9 cellular contexts compared by ENCODE assay signal in the genomic region with DNA sequence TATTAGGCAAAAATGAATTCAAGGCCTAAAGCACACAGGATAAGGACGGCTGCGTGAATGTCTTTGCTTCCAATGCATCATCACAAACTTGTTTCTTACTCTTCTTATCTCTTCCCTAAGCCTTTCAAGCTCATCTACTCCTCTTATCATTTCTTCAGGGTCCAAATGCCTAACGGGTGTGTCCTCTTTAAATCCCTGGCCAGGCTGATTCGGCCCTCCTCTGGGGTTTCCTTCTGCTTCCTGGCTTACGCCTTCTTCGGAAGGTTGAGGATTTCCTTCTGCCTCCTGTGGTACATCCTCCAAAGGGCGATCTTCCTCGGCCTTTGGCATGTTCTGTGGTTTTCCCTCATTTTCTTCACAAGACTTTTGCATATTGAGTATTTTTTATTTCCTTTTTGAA. TPM values are rescaled to one million over a fixed set of nuclear protein-coding genes. Genes with fewer than 3 reads are reported as not detected.
DNase-seq lines count a peak whose midpoint lies in the region; ATAC-seq and TF ChIP-seq lines count a peak whose summit lies in the region.
"Had no signal": no experiment of that assay in that cellular context is flagged by ENCODE, and none has a peak within 500 bp of the region (broad histone marks: within the 10 kb centered on the region; RNA-seq: fewer than 3 reads in every experiment).

No MANE protein-coding gene starts in this region.

- H4K20me1 ChIP-seq in HCT116 (ENCODE audit: insufficient read depth) (no peaks in the 10 kb centered on the region), hepatocyte (ENCODE audit: insufficient read depth, poor library complexity, severe bottlenecking) (no peaks in the 10 kb centered on the region), smooth muscle cell (ENCODE audit: low read depth) (no peaks in the 10 kb centered on the region)

- H2AFZ ChIP-seq in HCT116 (ENCODE audit: low read depth, low read length, poor library complexity, severe bottlenecking) (no peak overlapping the region), hepatocyte (no peak overlapping the region), smooth muscle cell (ENCODE audit: low read depth) (no peak overlapping the region)

- H3K27me3 ChIP-seq in HCT116 (ENCODE audit: insufficient read depth, low read length) (no peaks in the 10 kb centered on the region), hepatocyte (no peaks in the 10 kb centered on the region), smooth muscle cell (ENCODE audit: low read depth) (no peaks in the 10 kb centered on the region)

- POLR2A ChIA-PET in HCT116 (lab: Charles Lee), result no interaction called here

- CTCF ChIA-PET in HCT116 (lab: Charles Lee), result no interaction called here

- H3K4me3 ChIP-seq in HCT116 (replicated peaks in 1 of 2; ENCODE audit: low read depth in 1 of 2, low read length in 2 of 2) (peak overlapping the region; percentile 78 to 82), hepatocyte (peak overlapping the region; percentile 69), smooth muscle cell (peak overlapping the region; percentile 85)

- no peaks in the 10 kb centered on the region for H3K9me2 ChIP-seq in HCT116 (ENCODE audit: insufficient read depth)
- H3K9me2 ChIP-seq in hepatocyte (replicated peaks; ENCODE audit: insufficient read depth), result no peaks in the 10 kb centered on the region

- TF ChIP-seq POLR2A in HCT116 (IDR thresholded peaks at IDR 0.05; ENCODE audit: borderline replicate concordance, extremely low read depth, insufficient read depth, insufficient read length), result no peak

- H3K9ac ChIP-seq in HCT116 (ENCODE audit: low read length) (peak overlapping the region; percentile 84), smooth muscle cell (ENCODE audit: low read depth) (peak overlapping the region; percentile 52)

- no peaks in the 10 kb centered on the region for H3F3A ChIP-seq in smooth muscle cell (ENCODE audit: low read depth)

- intact Hi-C loops in HCT116 (cut with micrococcal nuclease), result no loop called here

- TSS peak; percentile 67 for BruUV-seq in HCT116 (replicated peaks; lab: Mats Ljungman, UMichigan)

- 0 out of 2 replicates have a peak, but pooled peaks have one; percentile 33 for ATAC-seq in HCT116
- no peak for ATAC-seq in activated naive CD4-positive, alpha-beta T cell treated with anti-CD3 and anti-CD28 coated beads, Interleukin-2, amount 50 U/mL, for 72 hours

- DNase-seq in HCT116 (ENCODE audit: low read depth, low spot score) (no peak), hepatocyte (ENCODE audit: low spot score) (no peak), smooth muscle cell (lab: John Stamatoyannopoulos, UW; ENCODE audit: unreplicated experiment) (no peak), Ammon's horn (ENCODE audit: low spot score) (no peak), SHP77 treated with DMSO at 0.1 percent for 48 hours (lab: John Stamatoyannopoulos, UW) (no peak), SK-N-DZ (ENCODE audit: low spot score) (no peak)
- DNase-seq in activated naive CD4-positive, alpha-beta T cell treated with anti-CD3 and anti-CD28 coated beads, Interleukin-2, amount 50 U/mL, for 72 hours (ENCODE audit: low spot score in 2 of 2), result no peak
- no peak for DNase-seq in activated CD4-positive, CD25-positive, alpha-beta regulatory T cell treated with anti-CD3 and anti-CD28 coated beads, Interleukin-2, amount 50 U/mL, for 72 hours

- H3K36me3 ChIP-seq in HCT116 (ENCODE audit: control insufficient read depth in 1 of 2, insufficient read depth in 2 of 2, low read length in 2 of 2), result no peaks in the 10 kb centered on the region
- H3K36me3 ChIP-seq in hepatocyte (replicated peaks; ENCODE audit: insufficient read depth, low read depth), result no peaks in the 10 kb centered on the region
- no peaks in the 10 kb centered on the region for H3K36me3 ChIP-seq in smooth muscle cell (ENCODE audit: low read depth)

- no peaks in the 10 kb centered on the region for H3K9me3 Mint-ChIP-seq in activated naive CD4-positive, alpha-beta T cell treated with anti-CD3 and anti-CD28 coated beads, Interleukin-2, amount 50 U/mL, for 72 hours

- 53% methylated on average over 8 of the region's 8 CpGs for WGBS in hepatocyte (ENCODE audit: low lambda C conversion rate, missing lambda C conversion rate)
- 32% methylated on average over 8 of the region's 8 CpGs for WGBS in smooth muscle cell (ENCODE audit: low lambda C conversion rate)

- TF ChIP-seq CTCF in HCT116 (IDR thresholded peaks at IDR 0.05 in 2 of 3, conservative IDR thresholded peaks at IDR 0.05 in 1 of 3; ENCODE audit: borderline replicate concordance in 1 of 3, insufficient read depth in 1 of 3, low read depth in 2 of 3, low read length in 2 of 3) (no peak), hepatocyte (IDR thresholded peaks at IDR 0.05; ENCODE audit: poor library complexity) (no peak), smooth muscle cell (IDR thresholded peaks at IDR 0.05; ENCODE audit: borderline replicate concordance, insufficient read depth, poor library complexity, severe bottlenecking) (no peak)

- peaks cover 13 to 19% of the 10 kb centered on the region in 2 donors for H3K36me3 Mint-ChIP-seq in activated naive CD4-positive, alpha-beta T cell treated with anti-CD3 and anti-CD28 coated beads, Interleukin-2, amount 50 U/mL, for 72 hours

- no peaks in the 10 kb centered on the region for H3K9me3 ChIP-seq in HCT116 (ENCODE audit: control insufficient read depth in 1 of 2, insufficient read depth in 1 of 2, low read depth in 1 of 2, low read length in 2 of 2)
- no peaks in the 10 kb centered on the region for H3K9me3 ChIP-seq in hepatocyte (ENCODE audit: low read depth)
- H3K9me3 ChIP-seq in smooth muscle cell (replicated peaks; ENCODE audit: low read depth), result no peaks in the 10 kb centered on the region

- H3K27ac Mint-ChIP-seq in activated naive CD4-positive, alpha-beta T cell treated with anti-CD3 and anti-CD28 coated beads, Interleukin-2, amount 50 U/mL, for 72 hours, result peak overlapping the region; percentile 93 to 97

- H3K4me1 ChIP-seq in HCT116 (ENCODE audit: control insufficient read depth in 1 of 2, insufficient read depth in 2 of 2, low read length in 2 of 2) (peaks cover 3 to 15% of the 10 kb centered on the region in 2 experiments; a peak in 2 of 4 replicates), hepatocyte (ENCODE audit: insufficient read depth) (peaks cover 6% of the 10 kb centered on the region), smooth muscle cell (ENCODE audit: low read depth) (peaks cover 6% of the 10 kb centered on the region)

- peaks cover 19% of the 10 kb centered on the region for H3K79me2 ChIP-seq in HCT116 (ENCODE audit: insufficient read depth, low read length)
- H3K79me2 ChIP-seq in hepatocyte, result peaks cover 13% of the 10 kb centered on the region
- H3K79me2 ChIP-seq in smooth muscle cell (ENCODE audit: low read depth), result no peaks in the 10 kb centered on the region

- no peak for TF ChIP-seq RAD21 in HCT116 (IDR thresholded peaks at IDR 0.05; ENCODE audit: low read depth)

- H3K27ac ChIP-seq in HCT116 (ENCODE audit: low read depth, low read length), result peak overlapping the region; percentile 89
- peak overlapping the region; percentile 98 for H3K27ac ChIP-seq in hepatocyte
- H3K27ac ChIP-seq in smooth muscle cell (ENCODE audit: low read depth), result peak overlapping the region; percentile 81

- RAD21 ChIA-PET in HCT116 (lab: Charles Lee; ENCODE audit: low non-redundant PET in 1 of 2, low total read pairs in 2 of 2, uncharacterized antibody in 2 of 2, unreplicated experiment in 2 of 2), result no interaction called here

- H3K4me2 ChIP-seq in HCT116 (ENCODE audit: low read length) (peak overlapping the region; percentile 80), hepatocyte (peak overlapping the region; percentile 81), smooth muscle cell (peak overlapping the region; percentile 90)

RNA-seq across cellular contexts. Expression of a gene that starts 1.3 kb away (rescaled TPM):
- total RNA-seq in HCT116 (2021; ENCODE audit: unreplicated experiment), result 37.3 TPM
- polyA plus RNA-seq in HCT116 (2012), result 13.8 and 16.9 TPM in 2 replicates
- 10 to 100 TPM; 22.2 to 42.5 TPM for total RNA-seq in activated naive CD4-positive, alpha-beta T cell treated with anti-CD3 and anti-CD28 coated beads, Interleukin-2, amount 50 U/mL, for 72 hours
- 143 and 153 TPM in 2 replicates for total RNA-seq in hepatocyte
- polyA plus RNA-seq in hepatocyte, result 123 and 127 TPM in 2 replicates
- total RNA-seq in smooth muscle cell, result 157 and 187 TPM in 2 replicates
- 113 and 140 TPM in 2 replicates for polyA plus RNA-seq in smooth muscle cell
- polyA plus RNA-seq in SK-N-DZ (2014; cell fraction: cytosol; rRNA removed), result 50.4 and 54.6 TPM in 2 replicates
- polyA plus RNA-seq in SK-N-DZ (2014; cell fraction: nucleus; rRNA removed), result 30.3 and 31.0 TPM in 2 replicates

RNA-seq across cellular contexts. Expression of a gene that starts 22.9 kb away (rescaled TPM):
- total RNA-seq in HCT116 (2021; ENCODE audit: unreplicated experiment) (not detected), hepatocyte (not detected in 2 replicates), smooth muscle cell (not detected in 2 replicates)
- not detected in 2 replicates for polyA plus RNA-seq in HCT116 (2012)
- total RNA-seq in activated naive CD4-positive, alpha-beta T cell treated with anti-CD3 and anti-CD28 coated beads, Interleukin-2, amount 50 U/mL, for 72 hours, result not detected
- polyA plus RNA-seq in hepatocyte (0.17 TPM in 1 of 2 replicates, not detected in the other), smooth muscle cell (not detected in 2 replicates)
- polyA plus RNA-seq in SK-N-DZ (2014; cell fraction: cytosol; rRNA removed), result 1.7 and 1.8 TPM in 2 replicates
- 0.34 and 0.49 TPM in 2 replicates for polyA plus RNA-seq in SK-N-DZ (2014; cell fraction: nucleus; rRNA removed)
- total RNA-seq: RPMI7951 had no signal

RNA-seq across cellular contexts. Expression of a gene that starts 38.7 kb away (rescaled TPM):
- total RNA-seq in HCT116 (2021; ENCODE audit: unreplicated experiment), result 0.91 TPM
- 0.49 and 0.75 TPM in 2 replicates for polyA plus RNA-seq in HCT116 (2012)
- 10 to 100 TPM; 11.5 to 11.8 TPM for total RNA-seq in activated naive CD4-positive, alpha-beta T cell treated with anti-CD3 and anti-CD28 coated beads, Interleukin-2, amount 50 U/mL, for 72 hours
- total RNA-seq in hepatocyte, result 55.6 and 75.6 TPM in 2 replicates
- 112 and 119 TPM in 2 replicates for polyA plus RNA-seq in hepatocyte
- 48.7 and 50.3 TPM in 2 replicates for total RNA-seq in smooth muscle cell
- 89.9 and 107 TPM in 2 replicates for polyA plus RNA-seq in smooth muscle cell
- polyA plus RNA-seq in SK-N-DZ (2014; cell fraction: cytosol; rRNA removed), result 43.8 and 66.6 TPM in 2 replicates
- 26.8 and 29.5 TPM in 2 replicates for polyA plus RNA-seq in SK-N-DZ (2014; cell fraction: nucleus; rRNA removed)

RNA-seq across cellular contexts. Expression of a gene that starts 57.2 kb away (rescaled TPM):
- 35.7 TPM for total RNA-seq in HCT116 (2021; ENCODE audit: unreplicated experiment)
- polyA plus RNA-seq in HCT116 (2012), result 104 and 116 TPM in 2 replicates
- 10 to 100 TPM; 11.9 to 16.4 TPM for total RNA-seq in activated naive CD4-positive, alpha-beta T cell treated with anti-CD3 and anti-CD28 coated beads, Interleukin-2, amount 50 U/mL, for 72 hours
- total RNA-seq in hepatocyte, result 28.1 and 37.7 TPM in 2 replicates
- polyA plus RNA-seq in hepatocyte, result 39.1 and 45.4 TPM in 2 replicates
- total RNA-seq in smooth muscle cell, result 4.7 and 6.6 TPM in 2 replicates
- polyA plus RNA-seq in smooth muscle cell, result 3.6 and 6.3 TPM in 2 replicates
- 40.0 and 40.8 TPM in 2 replicates for polyA plus RNA-seq in SK-N-DZ (2014; cell fraction: cytosol; rRNA removed)
- polyA plus RNA-seq in SK-N-DZ (2014; cell fraction: nucleus; rRNA removed), result 23.7 and 31.8 TPM in 2 replicates
- total RNA-seq: RPMI7951 had no signal
